ENCODE assay signal across 20 cellular contexts in genomic region chr3:102169915-102170479, GRCh38.
DNase-seq lines count a peak whose midpoint lies in the region; ATAC-seq, FAIRE-seq and TF ChIP-seq lines count a peak whose summit lies in the region.
"Had no signal": no experiment of that assay in that cellular context is flagged by ENCODE, and none has a peak within 500 bp of the region (broad histone marks: within the 10 kb centered on the region; RNA-seq: fewer than 3 reads in every experiment).

No MANE protein-coding gene starts in this region.

- POLR2A ChIA-PET in IMR-90 (lab: Charles Lee; ENCODE audit: unreplicated experiment): no interaction called here

- H3K56ac ChIP-seq in IMR-90 (ENCODE audit: extremely low read depth, insufficient read depth, low read length): no peak overlapping the region

- in situ Hi-C loops in IMR-90 (cut with MboI; ENCODE audit: low sequenced_read_pairs): no loop called here

- H3K79me2 ChIP-seq in astrocyte (ENCODE audit: insufficient read depth, low read length): no peaks in the 10 kb centered on the region
- H3K79me2 ChIP-seq in smooth muscle cell (ENCODE audit: low read depth): no peaks in the 10 kb centered on the region

- H2AFZ ChIP-seq in IMR-90 (replicated peaks; ENCODE audit: low read length, poor library complexity) (no peak overlapping the region), astrocyte (ENCODE audit: low read depth, low read length) (no peak overlapping the region), smooth muscle cell (ENCODE audit: low read depth) (peak overlapping the region; percentile 27)

- H2BK120ac ChIP-seq in IMR-90 (ENCODE audit: low read depth, low read length): peak overlapping the region; percentile 39; the same call in 1 of the 2 replicates

- peak overlapping the region; percentile 86; the same call in 1 of the 2 replicates for H3K18ac ChIP-seq in IMR-90 (ENCODE audit: low read depth, low read length)

- TF ChIP-seq RAD21 in IMR-90 (IDR thresholded peaks at IDR 0.05; ENCODE audit: low read length): no peak

- DNase-seq in Right ventricle myocardium inferior (ENCODE audit: missing footprints): no peak
- no peak for DNase-seq in left cardiac atrium
- no peak for DNase-seq in IMR-90
- peak; percentile 29 for DNase-seq in astrocyte (ENCODE audit: low read depth)
- DNase-seq in smooth muscle cell (lab: John Stamatoyannopoulos, UW; ENCODE audit: unreplicated experiment): no peak
- DNase-seq in pons (ENCODE audit: low spot score): no peak
- DNase-seq in GOT3 (lab: John Stamatoyannopoulos, UW): no peak
- DNase-seq in natural killer cell treated with Interleukin-12 subunit alpha and Interleukin-12 subunit beta and Interleukin-15 and Interleukin-18, amount 100 ng/mL, for 72 hours (ENCODE audit: low spot score): no peak
- DNase-seq: CD4-positive, CD25-positive, alpha-beta regulatory T cell; DND-41; Kasumi-1; MG63; NCI-H1436; NCI-H187 treated with DMSO at 0.1 percent for 48 hours; NCI-H69; NK-92 treated with Interleukin-12 subunit alpha and Interleukin-12 subunit beta, amount 100 ng/mL, for 24 hours had no signal

- intact Hi-C loops in Right ventricle myocardium inferior (cut with DNase I): no loop called here
- intact Hi-C loops in left cardiac atrium (cut with DNase I): no loop called here
- intact Hi-C loops in IMR-90 (cut with micrococcal nuclease): no loop called here

- H3K36me3 ChIP-seq in IMR-90 (ENCODE audit: control insufficient read depth, insufficient read depth, low read length) (no peaks in the 10 kb centered on the region), astrocyte (ENCODE audit: insufficient read depth, low read length) (no peaks in the 10 kb centered on the region), smooth muscle cell (ENCODE audit: low read depth) (no peaks in the 10 kb centered on the region)
- H3K36me3 ChIP-seq: MG63 had no signal

- WGBS in IMR-90 (ENCODE audit: extremely low coverage in 2 of 2, insufficient read length in 1 of 2), 2 experiments: no CpG with 5 or more reads among the region's 1 CpG
- 100% methylated on average over 1 of the region's 1 CpG for WGBS in smooth muscle cell (ENCODE audit: low lambda C conversion rate)

- H3K79me1 ChIP-seq in IMR-90 (ENCODE audit: low read depth in 1 of 2, low read length in 2 of 2): no peaks in the 10 kb centered on the region

- H3K4me1 Mint-ChIP-seq in astrocyte (ENCODE audit: low read depth, unreplicated experiment): peaks cover 4% of the 10 kb centered on the region
- no peaks in the 10 kb centered on the region for H3K4me1 Mint-ChIP-seq in natural killer cell treated with Interleukin-12 subunit alpha and Interleukin-12 subunit beta and Interleukin-15 and Interleukin-18, amount 100 ng/mL, for 72 hours (ENCODE audit: low read depth in 2 of 2)

- H3K4me3 ChIP-seq in IMR-90 (ENCODE audit: insufficient read depth, low read depth, low read length) (no peak overlapping the region), astrocyte (ENCODE audit: insufficient read depth, low read depth, low read length) (no peak overlapping the region), smooth muscle cell (no peak overlapping the region)
- H3K4me3 ChIP-seq: A549, MG63 had no signal

- no peaks in the 10 kb centered on the region for H3K9me3 Mint-ChIP-seq in astrocyte (ENCODE audit: unreplicated experiment)
- no peaks in the 10 kb centered on the region for H3K9me3 Mint-ChIP-seq in natural killer cell treated with Interleukin-12 subunit alpha and Interleukin-12 subunit beta and Interleukin-15 and Interleukin-18, amount 100 ng/mL, for 72 hours
- H3K9me3 Mint-ChIP-seq: CD4-positive, CD25-positive, alpha-beta regulatory T cell had no signal

- ATAC-seq in Right ventricle myocardium inferior: peak; percentile 48
- ATAC-seq in left cardiac atrium: no peak
- ATAC-seq in IMR-90 (ENCODE audit: low read depth): no peak
- no peak for ATAC-seq in natural killer cell treated with Interleukin-12 subunit alpha and Interleukin-12 subunit beta and Interleukin-15 and Interleukin-18, amount 100 ng/mL, for 72 hours
- ATAC-seq: A549, Panc1 had no signal

- peaks cover 2% of the 10 kb centered on the region; the same call in 1 of the 2 replicates for H3K9me1 ChIP-seq in IMR-90 (ENCODE audit: insufficient read depth, low read length)

- no peaks in the 10 kb centered on the region for H3K36me3 Mint-ChIP-seq in astrocyte (ENCODE audit: low read depth, unreplicated experiment)
- no peaks in the 10 kb centered on the region for H3K36me3 Mint-ChIP-seq in natural killer cell treated with Interleukin-12 subunit alpha and Interleukin-12 subunit beta and Interleukin-15 and Interleukin-18, amount 100 ng/mL, for 72 hours

- no peak overlapping the region for H3K4me3 Mint-ChIP-seq in astrocyte (ENCODE audit: unreplicated experiment)
- no peak overlapping the region for H3K4me3 Mint-ChIP-seq in natural killer cell treated with Interleukin-12 subunit alpha and Interleukin-12 subunit beta and Interleukin-15 and Interleukin-18, amount 100 ng/mL, for 72 hours
- H3K4me3 Mint-ChIP-seq: CD4-positive, CD25-positive, alpha-beta regulatory T cell had no signal

- H2AK5ac ChIP-seq in IMR-90 (ENCODE audit: low read depth, low read length): 0 out of 2 replicates have a peak overlapping the region, but pooled peaks have one; percentile 23

- BruUV-seq in IMR-90 (replicated peaks; lab: Mats Ljungman, UMichigan): no TSS peak

- H2BK15ac ChIP-seq in IMR-90 (ENCODE audit: low read depth, low read length): 0 out of 3 replicates have a peak overlapping the region, but pooled peaks have one; percentile 0

- no peak for FAIRE-seq in astrocyte (lab: Jason Lieb, UNC)
- FAIRE-seq: A549, GM12892, H54 had no signal

- H3K14ac ChIP-seq in IMR-90 (replicated peaks; ENCODE audit: low read depth, low read length): no peak overlapping the region

- no peak overlapping the region for H2BK5ac ChIP-seq in IMR-90 (ENCODE audit: low read depth, low read length, poor library complexity, severe bottlenecking)

- H3K27ac ChIP-seq in IMR-90 (ENCODE audit: insufficient read depth, low read length): no peak overlapping the region
- no peak overlapping the region for H3K27ac ChIP-seq in astrocyte (ENCODE audit: low read depth, low read length)
- H3K27ac ChIP-seq in smooth muscle cell (ENCODE audit: low read depth): no peak overlapping the region

- dilution Hi-C loops in IMR-90 (cut with HindIII; ENCODE audit: low sequenced_read_pairs, unreplicated experiment): loop anchor here (5.0 kb wide), 1 partner anchor 33 kb away; no protein-coding TSS in a partner anchor

- H4K20me1 ChIP-seq in IMR-90 (ENCODE audit: insufficient read depth, low read length) (no peaks in the 10 kb centered on the region), astrocyte (ENCODE audit: insufficient read depth, low read length) (no peaks in the 10 kb centered on the region), smooth muscle cell (ENCODE audit: low read depth) (no peaks in the 10 kb centered on the region)

- H3K27me3 Mint-ChIP-seq in astrocyte (ENCODE audit: low read depth, unreplicated experiment): no peaks in the 10 kb centered on the region
- H3K27me3 Mint-ChIP-seq in natural killer cell treated with Interleukin-12 subunit alpha and Interleukin-12 subunit beta and Interleukin-15 and Interleukin-18, amount 100 ng/mL, for 72 hours: peaks cover 11 to 15% of the 10 kb centered on the region in 2 donors

- TF ChIP-seq POLR2A in IMR-90 (IDR thresholded peaks at IDR 0.05; ENCODE audit: low read depth, low read length): no peak

- H4K8ac ChIP-seq in IMR-90 (ENCODE audit: low read depth in 2 of 2, low read length in 2 of 2): peak overlapping the region in 1 of 2 experiments; percentile 39; a peak in 1 of 4 replicates

- no peak for TF ChIP-seq CTCF in IMR-90 (conservative IDR thresholded peaks at IDR 0.05; ENCODE audit: low read depth, low read length)
- TF ChIP-seq CTCF in astrocyte (IDR thresholded peaks at IDR 0.05; ENCODE audit: insufficient read depth, low read depth, low read length): no peak
- no peak for TF ChIP-seq CTCF in smooth muscle cell (IDR thresholded peaks at IDR 0.05; ENCODE audit: borderline replicate concordance, insufficient read depth, poor library complexity, severe bottlenecking)

- no peak overlapping the region for H3K27ac Mint-ChIP-seq in astrocyte (ENCODE audit: unreplicated experiment)
- H3K27ac Mint-ChIP-seq in natural killer cell treated with Interleukin-12 subunit alpha and Interleukin-12 subunit beta and Interleukin-15 and Interleukin-18, amount 100 ng/mL, for 72 hours: no peak overlapping the region
- H3K27ac Mint-ChIP-seq: CD4-positive, CD25-positive, alpha-beta regulatory T cell had no signal

- H3K4me1 ChIP-seq in IMR-90 (ENCODE audit: control insufficient read depth, insufficient read depth, low read length) (peaks cover 5% of the 10 kb centered on the region; the same call in 1 of the 2 replicates), astrocyte (ENCODE audit: insufficient read depth, low read length) (peaks cover 15% of the 10 kb centered on the region), smooth muscle cell (ENCODE audit: low read depth) (no peaks in the 10 kb centered on the region)

- CTCF ChIA-PET in IMR-90 (lab: Yijun Ruan, JAX): no interaction called here

- no peaks in the 10 kb centered on the region for H3K27me3 ChIP-seq in IMR-90 (ENCODE audit: control insufficient read depth, insufficient read depth, low read length)
- no peaks in the 10 kb centered on the region for H3K27me3 ChIP-seq in astrocyte (ENCODE audit: insufficient read depth, low read length)
- no peaks in the 10 kb centered on the region for H3K27me3 ChIP-seq in smooth muscle cell (ENCODE audit: low read depth)
- H3K27me3 ChIP-seq: MG63 had no signal

- H2AK9ac ChIP-seq in IMR-90 (replicated peaks; ENCODE audit: low read depth, low read length, poor library complexity): no peak overlapping the region

- H3K4me2 ChIP-seq in IMR-90 (ENCODE audit: low read depth, low read length) (no peak overlapping the region), astrocyte (ENCODE audit: low read length) (no peak overlapping the region), smooth muscle cell (no peak overlapping the region)
- H3K4me2 ChIP-seq: A549 had no signal

- H3K4ac ChIP-seq in IMR-90 (ENCODE audit: low read depth, low read length): no peak overlapping the region

- H2BK20ac ChIP-seq in IMR-90 (ENCODE audit: low read depth, low read length): peak overlapping the region; percentile 30; the same call in 1 of the 2 replicates

- H3K9ac ChIP-seq in IMR-90 (ENCODE audit: low read depth, low read length) (no peak overlapping the region), astrocyte (ENCODE audit: low read length) (no peak overlapping the region), smooth muscle cell (ENCODE audit: low read depth) (no peak overlapping the region)

- H4K5ac ChIP-seq in IMR-90 (ENCODE audit: low read depth, low read length): no peak overlapping the region; the same call in 1 of the 2 replicates

- H3K9me3 ChIP-seq in IMR-90 (ENCODE audit: control insufficient read depth, insufficient read depth, low read length) (no peaks in the 10 kb centered on the region), astrocyte (ENCODE audit: insufficient read depth, low read depth, low read length) (no peaks in the 10 kb centered on the region), smooth muscle cell (replicated peaks; ENCODE audit: low read depth) (no peaks in the 10 kb centered on the region)
- H3K9me3 ChIP-seq: A549, MG63 had no signal

- H3F3A ChIP-seq in smooth muscle cell (ENCODE audit: low read depth): no peaks in the 10 kb centered on the region

- no peak overlapping the region for H3K23ac ChIP-seq in IMR-90 (ENCODE audit: low read depth, low read length)

- H4K91ac ChIP-seq in IMR-90 (ENCODE audit: insufficient read depth, low read depth, low read length): no peak overlapping the region
